8 cellular contexts compared by ENCODE assay signal in the genomic region with DNA sequence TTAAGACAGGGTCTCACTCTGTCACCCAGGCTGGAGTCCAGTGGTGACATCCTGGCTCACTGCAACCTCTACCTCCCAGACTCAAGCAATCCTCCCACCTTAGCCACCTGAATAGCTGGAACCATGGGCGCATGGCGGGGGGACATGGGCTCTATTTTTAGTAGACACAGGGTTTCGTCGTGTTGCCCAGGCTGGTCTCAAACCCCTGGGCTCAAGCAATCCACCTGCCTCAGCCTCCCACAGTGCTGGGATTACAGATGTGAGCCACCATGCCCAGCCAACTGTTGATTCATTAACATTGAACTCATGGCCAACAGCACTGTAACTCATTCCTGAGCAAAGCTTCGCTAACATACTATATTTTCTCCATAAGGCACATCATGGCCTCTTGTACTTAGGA. TPM values are rescaled to one million over a fixed set of nuclear protein-coding genes. Genes with fewer than 3 reads are reported as not detected.
DNase-seq lines count a peak whose midpoint lies in the region; ATAC-seq and TF ChIP-seq lines count a peak whose summit lies in the region.
"Not testable (repeated sequence)": the region's sequence is repeated elsewhere in the genome, so short reads cannot be mapped to it uniquely, and the experiment has no call there.

No MANE protein-coding gene starts in this region.

- H3K27ac Mint-ChIP-seq in CD4-positive, alpha-beta T cell = peak overlapping the region; percentile 85
- H3K27ac Mint-ChIP-seq in activated CD4-positive, alpha-beta T cell treated with anti-CD3 and anti-CD28 coated beads, Interleukin-2, amount 10 ng/mL, durations not matched to agents 24 days and 14 days = peak overlapping the region; percentile 85
- H3K27ac Mint-ChIP-seq in activated T-cell treated with anti-CD3 and anti-CD28 coated beads, Interleukin-2, amount 50 U/mL, for 72 hours = peak overlapping the region; percentile 95
- peak overlapping the region; percentile 75 for H3K27ac Mint-ChIP-seq in activated naive CD8-positive, alpha-beta T cell treated with anti-CD3 and anti-CD28 coated beads for 36 hours
- H3K27ac Mint-ChIP-seq in naive thymus-derived CD8-positive, alpha-beta T cell = peak overlapping the region; percentile 94 to 98 (median 96)
- peak overlapping the region; percentile 75 for H3K27ac Mint-ChIP-seq in stimulated activated naive B cell treated with anti-CD40 and anti-IgM and Interleukin-4, amounts not matched to agents 10 μg/mL and 1 μg/mL and 100 μg/mL, for 72 hours

- peaks cover 87% of the 10 kb centered on the region for H3K79me2 ChIP-seq in MM.1S (ENCODE audit: low read length)

- not testable (repeated sequence) for H4K20me1 ChIP-seq in MM.1S (ENCODE audit: insufficient read depth, low read length)

- POLR2A ChIA-PET in CD4-positive, alpha-beta T cell (lab: Charles Lee) = interaction anchor here (4.1 to 7.5 kb wide), 2 partner anchors 8 to 17 kb away, joined by 68 to 92 read pairs; no protein-coding TSS in a partner anchor
- POLR2A ChIA-PET in naive thymus-derived CD8-positive, alpha-beta T cell (lab: Charles Lee) = interaction anchor here (1.0 to 2.5 kb wide), 8 partner anchors 10 to 33 kb away, joined by 3 to 7 read pairs (median 4); partner anchors contain the start of gene CYTH1

- not testable (repeated sequence) for H3K9me3 ChIP-seq in CD4-positive, alpha-beta T cell (ENCODE audit: control insufficient read depth, low read length); MM.1S (replicated peaks; ENCODE audit: insufficient read depth, low read length); left lung

- not testable (repeated sequence) for H2AFZ ChIP-seq in MM.1S (ENCODE audit: low read length)

- not testable (repeated sequence) for TF ChIP-seq CTCF in CD4-positive, alpha-beta T cell (IDR thresholded peaks at IDR 0.05); MM.1S (IDR thresholded peaks at IDR 0.05; ENCODE audit: low read length); left lung (IDR thresholded peaks at IDR 0.05)

- H3K9me2 ChIP-seq in MM.1S (replicated peaks; ENCODE audit: insufficient read depth, low read length) = not testable (repeated sequence)

- not testable (repeated sequence) for DNase-seq in CD4-positive, alpha-beta T cell; activated CD4-positive, alpha-beta T cell treated with anti-CD3 and anti-CD28 coated beads, Interleukin-2, amount 10 ng/mL, durations not matched to agents 24 days and 14 days; activated T-cell treated with anti-CD3 and anti-CD28 coated beads, Interleukin-2, amount 50 U/mL, for 72 hours; activated naive CD8-positive, alpha-beta T cell treated with anti-CD3 and anti-CD28 coated beads for 36 hours; left lung; naive thymus-derived CD8-positive, alpha-beta T cell; stimulated activated naive B cell treated with anti-CD40 and anti-IgM and Interleukin-4, amounts not matched to agents 10 μg/mL and 1 μg/mL and 100 μg/mL, for 72 hours
- peak; percentile 5 for DNase-seq in MM.1S

- not testable (repeated sequence) for ATAC-seq in CD4-positive, alpha-beta T cell (ENCODE audit: poor library complexity); activated T-cell treated with anti-CD3 and anti-CD28 coated beads, Interleukin-2, amount 50 U/mL, for 72 hours (replicated peaks in 1 of 2); left lung; naive thymus-derived CD8-positive, alpha-beta T cell; stimulated activated naive B cell treated with anti-CD40 and anti-IgM and Interleukin-4, amounts not matched to agents 10 μg/mL and 1 μg/mL and 100 μg/mL, for 72 hours (replicated peaks)

- H3F3A ChIP-seq in MM.1S (ENCODE audit: insufficient read depth, low read length) = peaks cover 41% of the 10 kb centered on the region

- H3K9me3 Mint-ChIP-seq in CD4-positive, alpha-beta T cell; activated CD4-positive, alpha-beta T cell treated with anti-CD3 and anti-CD28 coated beads, Interleukin-2, amount 10 ng/mL, durations not matched to agents 24 days and 14 days; activated T-cell treated with anti-CD3 and anti-CD28 coated beads, Interleukin-2, amount 50 U/mL, for 72 hours; activated naive CD8-positive, alpha-beta T cell treated with anti-CD3 and anti-CD28 coated beads for 36 hours; naive thymus-derived CD8-positive, alpha-beta T cell; stimulated activated naive B cell treated with anti-CD40 and anti-IgM and Interleukin-4, amounts not matched to agents 10 μg/mL and 1 μg/mL and 100 μg/mL, for 72 hours: not testable (repeated sequence)

- not testable (repeated sequence) for H3K4me3 ChIP-seq in MM.1S (ENCODE audit: low read length); left lung

- not testable (repeated sequence) for H3K27me3 Mint-ChIP-seq in CD4-positive, alpha-beta T cell; activated CD4-positive, alpha-beta T cell treated with anti-CD3 and anti-CD28 coated beads, Interleukin-2, amount 10 ng/mL, durations not matched to agents 24 days and 14 days; activated T-cell treated with anti-CD3 and anti-CD28 coated beads, Interleukin-2, amount 50 U/mL, for 72 hours (ENCODE audit: low read depth); activated naive CD8-positive, alpha-beta T cell treated with anti-CD3 and anti-CD28 coated beads for 36 hours; naive thymus-derived CD8-positive, alpha-beta T cell; stimulated activated naive B cell treated with anti-CD40 and anti-IgM and Interleukin-4, amounts not matched to agents 10 μg/mL and 1 μg/mL and 100 μg/mL, for 72 hours

- CTCF ChIA-PET in CD4-positive, alpha-beta T cell (lab: Charles Lee) = interaction anchor here (0.9 to 1.4 kb wide), 2 partner anchors 15 to 16 kb away, joined by 4 to 5 read pairs; no protein-coding TSS in a partner anchor

- intact Hi-C loops in CD4-positive, alpha-beta T cell (cut with DNase I, micrococcal nuclease); activated CD4-positive, alpha-beta T cell treated with anti-CD3 and anti-CD28 coated beads, Interleukin-2, amount 10 ng/mL, durations not matched to agents 24 days and 14 days (cut with micrococcal nuclease); left lung (cut with DNase I): not testable (repeated sequence)

- H3K9ac ChIP-seq in MM.1S (ENCODE audit: low read length) = not testable (repeated sequence)

- H3K4me2 ChIP-seq in MM.1S (ENCODE audit: low read depth, low read length) = not testable (repeated sequence)

- peaks cover 51% of the 10 kb centered on the region for H3K4me1 ChIP-seq in MM.1S (ENCODE audit: low read length)
- H3K4me1 ChIP-seq in left lung = peaks cover 22 to 99% of the 10 kb centered on the region in 2 donors

- H3K4me1 Mint-ChIP-seq in CD4-positive, alpha-beta T cell (ENCODE audit: low read depth) = peaks cover 88% of the 10 kb centered on the region
- peaks cover 74% of the 10 kb centered on the region for H3K4me1 Mint-ChIP-seq in activated CD4-positive, alpha-beta T cell treated with anti-CD3 and anti-CD28 coated beads, Interleukin-2, amount 10 ng/mL, durations not matched to agents 24 days and 14 days
- peaks cover 90% of the 10 kb centered on the region for H3K4me1 Mint-ChIP-seq in activated T-cell treated with anti-CD3 and anti-CD28 coated beads, Interleukin-2, amount 50 U/mL, for 72 hours (ENCODE audit: low read depth)
- H3K4me1 Mint-ChIP-seq in activated naive CD8-positive, alpha-beta T cell treated with anti-CD3 and anti-CD28 coated beads for 36 hours = peaks cover 83% of the 10 kb centered on the region
- peaks cover 43 to 91% (median 87%) of the 10 kb centered on the region in 4 donors for H3K4me1 Mint-ChIP-seq in naive thymus-derived CD8-positive, alpha-beta T cell
- H3K4me1 Mint-ChIP-seq in stimulated activated naive B cell treated with anti-CD40 and anti-IgM and Interleukin-4, amounts not matched to agents 10 μg/mL and 1 μg/mL and 100 μg/mL, for 72 hours = peaks cover 44 to 84% of the 10 kb centered on the region in 2 donors

- H3K36me3 Mint-ChIP-seq in CD4-positive, alpha-beta T cell (ENCODE audit: low read depth) = peaks cover 39% of the 10 kb centered on the region
- H3K36me3 Mint-ChIP-seq in activated CD4-positive, alpha-beta T cell treated with anti-CD3 and anti-CD28 coated beads, Interleukin-2, amount 10 ng/mL, durations not matched to agents 24 days and 14 days (ENCODE audit: low read depth) = peaks cover 24% of the 10 kb centered on the region
- H3K36me3 Mint-ChIP-seq in activated T-cell treated with anti-CD3 and anti-CD28 coated beads, Interleukin-2, amount 50 U/mL, for 72 hours (ENCODE audit: insufficient read depth in 2 of 2); activated naive CD8-positive, alpha-beta T cell treated with anti-CD3 and anti-CD28 coated beads for 36 hours; naive thymus-derived CD8-positive, alpha-beta T cell: not testable (repeated sequence)
- peaks cover 8 to 16% of the 10 kb centered on the region in 2 donors for H3K36me3 Mint-ChIP-seq in stimulated activated naive B cell treated with anti-CD40 and anti-IgM and Interleukin-4, amounts not matched to agents 10 μg/mL and 1 μg/mL and 100 μg/mL, for 72 hours

- not testable (repeated sequence) for H3K27ac ChIP-seq in CD4-positive, alpha-beta T cell (ENCODE audit: low read depth, low read length)
- H3K27ac ChIP-seq in MM.1S (ENCODE audit: low read length) (peak overlapping the region; percentile 98; the same call in 1 of the 2 replicates), left lung (peak overlapping the region; percentile 29 to 66)

- not testable (repeated sequence) for H3K36me3 ChIP-seq in MM.1S (replicated peaks; ENCODE audit: insufficient read depth, low read length); left lung

- not testable (repeated sequence) for H3K27me3 ChIP-seq in CD4-positive, alpha-beta T cell (ENCODE audit: control insufficient read depth, insufficient read depth, low read length); MM.1S (replicated peaks; ENCODE audit: insufficient read depth, low read length); left lung

- H3K4me3 Mint-ChIP-seq in CD4-positive, alpha-beta T cell = peak overlapping the region; percentile 68
- H3K4me3 Mint-ChIP-seq in activated CD4-positive, alpha-beta T cell treated with anti-CD3 and anti-CD28 coated beads, Interleukin-2, amount 10 ng/mL, durations not matched to agents 24 days and 14 days = peak overlapping the region; percentile 53
- H3K4me3 Mint-ChIP-seq in activated T-cell treated with anti-CD3 and anti-CD28 coated beads, Interleukin-2, amount 50 U/mL, for 72 hours = peak overlapping the region; percentile 39 to 60
- H3K4me3 Mint-ChIP-seq in activated naive CD8-positive, alpha-beta T cell treated with anti-CD3 and anti-CD28 coated beads for 36 hours = not testable (repeated sequence)
- peak overlapping the region; percentile 8 to 80 (median 62) for H3K4me3 Mint-ChIP-seq in naive thymus-derived CD8-positive, alpha-beta T cell
- H3K4me3 Mint-ChIP-seq in stimulated activated naive B cell treated with anti-CD40 and anti-IgM and Interleukin-4, amounts not matched to agents 10 μg/mL and 1 μg/mL and 100 μg/mL, for 72 hours = peak overlapping the region in 1 of 2 donors; percentile 37

RNA-seq across cellular contexts. Expression of gene CYTH1, which starts 31.1 kb away (rescaled TPM):
- 100 to 1,000 TPM; 521 to 525 TPM for total RNA-seq in CD4-positive, alpha-beta T cell
- total RNA-seq in activated CD4-positive, alpha-beta T cell treated with anti-CD3 and anti-CD28 coated beads, Interleukin-2, amount 10 ng/mL, durations not matched to agents 24 days and 14 days = 126 and 131 TPM in 2 replicates
- 100 to 1,000 TPM; 163 to 204 TPM for total RNA-seq in activated T-cell treated with anti-CD3 and anti-CD28 coated beads, Interleukin-2, amount 50 U/mL, for 72 hours
- 10 to 100 TPM; 88.9 to 89.6 TPM for total RNA-seq in activated naive CD8-positive, alpha-beta T cell treated with anti-CD3 and anti-CD28 coated beads for 36 hours
- total RNA-seq in left lung = 10 to 100 TPM; 65.1 to 96.1 TPM
- 100 to 1,000 TPM; 415 to 423 TPM for total RNA-seq in naive thymus-derived CD8-positive, alpha-beta T cell
- 100 to 1,000 TPM; 220 to 320 (median 243) TPM for polyA plus RNA-seq in naive thymus-derived CD8-positive, alpha-beta T cell
